13 cellular contexts compared by ENCODE assay signal in genomic region chr21:43903451-43904091, GRCh38. TPM values are rescaled to one million over a fixed set of nuclear protein-coding genes. Genes with fewer than 3 reads are reported as not detected.
DNase-seq lines count a peak whose midpoint lies in the region; ATAC-seq, FAIRE-seq and TF ChIP-seq lines count a peak whose summit lies in the region.
"Had no signal": no experiment of that assay in that cellular context is flagged by ENCODE, and none has a peak within 500 bp of the region (broad histone marks: within the 10 kb centered on the region; RNA-seq: fewer than 3 reads in every experiment).

No MANE protein-coding gene starts in this region.

- peaks cover 3% of the 10 kb centered on the region for H3K9me3 Mint-ChIP-seq in neural crest cell

- H3K27ac Mint-ChIP-seq in neural crest cell (ENCODE audit: unreplicated experiment) = peak overlapping the region; percentile 40

- no peak for TF ChIP-seq CTCF in neural crest cell (conservative IDR thresholded peaks at IDR 0.05)

- no peak for FAIRE-seq in frontal cortex (lab: Jason Lieb, UNC)
- FAIRE-seq: A549 had no signal

- H3K27me3 Mint-ChIP-seq in neural crest cell (ENCODE audit: low read depth) = no peaks in the 10 kb centered on the region

- ATAC-seq in Right ventricle myocardium inferior = peak; percentile 75
- ATAC-seq in Right ventricle myocardium superior (ENCODE audit: poor library complexity) = peak; percentile 80
- ATAC-seq in HG03175 (IDR thresholded peaks at IDR 0.05; ENCODE audit: unreplicated experiment) = no peak
- no peak for ATAC-seq in GM18511 (IDR thresholded peaks at IDR 0.05; ENCODE audit: unreplicated experiment)
- ATAC-seq: A549 had no signal

- H3K4me1 Mint-ChIP-seq in neural crest cell = peaks cover 30% of the 10 kb centered on the region

- peak overlapping the region; percentile 24 for H3K4me3 Mint-ChIP-seq in neural crest cell

- no peak for DNase-seq in Right ventricle myocardium inferior (ENCODE audit: missing footprints)
- no peak for DNase-seq in cardiac septum (ENCODE audit: low spot score)
- peak; percentile 73 for DNase-seq in Right ventricle myocardium superior
- DNase-seq in neural crest cell (ENCODE audit: low read depth, low spot score) = peak; percentile 46
- DNase-seq in hypothalamus (lab: John Stamatoyannopoulos, UW) = no peak
- no peak for DNase-seq in frontal cortex (ENCODE audit: low spot score in 2 of 2)
- DNase-seq: activated CD4-positive, alpha-beta T cell treated with anti-CD3 and anti-CD28 coated beads for 48 hours; activated T-cell treated with anti-CD3 and anti-CD28 coated beads, Interleukin-2, amount 50 U/mL, for 48 hours; cortex of kidney; NCI-H510A treated with DMSO at 0.1 percent for 48 hours had no signal

- H3K36me3 Mint-ChIP-seq in neural crest cell (ENCODE audit: low read depth) = peaks cover 9% of the 10 kb centered on the region

- intact Hi-C loops in Right ventricle myocardium inferior (cut with DNase I) = loop anchor here (1.0 to 2.0 kb wide), 2 partner anchors 25 to 37 kb away; no protein-coding TSS in a partner anchor
- intact Hi-C loops in cardiac septum (cut with DNase I) = loop anchor here (5.0 kb wide), 1 partner anchor 36 kb away; the partner anchor contains the start of gene AGPAT3
- intact Hi-C loops in Right ventricle myocardium superior (cut with DNase I) = no loop called here

RNA-seq across cellular contexts. Expression of gene AGPAT3, which starts 38.5 kb away (rescaled TPM):
- total RNA-seq in Right ventricle myocardium inferior (93.4 TPM), cardiac septum (51.5 TPM), Right ventricle myocardium superior (96.3 TPM), neural crest cell (37.3 and 40.3 TPM in 2 replicates), frontal cortex (26.1 TPM)

Comparison
In these comparisons a context has a peak if more than half of its experiments do, and no peak if none do; other contexts are left out.
1. DNase-seq: peak in Right ventricle myocardium superior (single experiment) and neural crest cell (single experiment); none in Right ventricle myocardium inferior (single experiment), cardiac septum (single experiment), hypothalamus (0 of 51) and frontal cortex (0 of 2).
2. ATAC-seq: peak in Right ventricle myocardium inferior (single experiment) and Right ventricle myocardium superior (single experiment); none in HG03175 (single experiment) and GM18511 (single experiment).